ENCODE assay signal across 1 cellular context in genomic region chr20:32539063-32539816, GRCh38.
TF ChIP-seq lines count a peak whose summit lies in the region.

No MANE protein-coding gene starts in this region.

TF ChIP-seq in K562, 482 proteins besides CTCF, POLR2A, EP300 and RAD21 (continued from another document and continues in another):
- TF ChIP-seq SETDB1 (IDR thresholded peaks at IDR 0.05; ENCODE audit: low read length) (no peak), ZBTB1 (CRISPR knock-in tag; IDR thresholded peaks at IDR 0.05; ENCODE audit: borderline replicate concordance, low read depth) (no peak), MAZ (CRISPR knock-in tag; conservative IDR thresholded peaks at IDR 0.05 in 1 of 2, IDR thresholded peaks at IDR 0.05 in 1 of 2) (no peak), DIDO1 (tag; IDR thresholded peaks at IDR 0.05; ENCODE audit: low read depth) (no peak), MCM5 (IDR thresholded peaks at IDR 0.05; ENCODE audit: low read depth) (no peak), HNRNPLL (IDR thresholded peaks at IDR 0.05; ENCODE audit: low read depth, low read length, poor library complexity, severe bottlenecking) (no peak), SMAD4 (CRISPR knock-in tag; conservative IDR thresholded peaks at IDR 0.05) (no peak), DMBX1 (CRISPR knock-in tag; IDR thresholded peaks at IDR 0.05; ENCODE audit: borderline replicate concordance) (peak; percentile 27; the same call in 1 of the 2 replicates), SNAPC5 (CRISPR knock-in tag; IDR thresholded peaks at IDR 0.05) (no peak), COPS2 (conservative IDR thresholded peaks at IDR 0.05) (no peak), GTF2F1 (IDR thresholded peaks at IDR 0.05; ENCODE audit: low read depth, low read length) (no peak), ZNF41 (CRISPR knock-in tag; conservative IDR thresholded peaks at IDR 0.05) (no peak), BCOR (IDR thresholded peaks at IDR 0.05) (peak; percentile 94), SNIP1 (IDR thresholded peaks at IDR 0.05; ENCODE audit: low read depth) (no peak), MTA2 (IDR thresholded peaks at IDR 0.05; ENCODE audit: low read depth) (no peak), NR4A1 (CRISPR knock-in tag; IDR thresholded peaks at IDR 0.05) (0 out of 2 replicates have a peak, but pooled peaks have one; percentile 52), NR4A1 (tag; IDR thresholded peaks at IDR 0.05) (peak; percentile 59; the same call in 1 of the 2 replicates), ZNF12 (CRISPR knock-in tag; IDR thresholded peaks at IDR 0.05) (no peak), MTF1 (CRISPR knock-in tag; IDR thresholded peaks at IDR 0.05; ENCODE audit: borderline replicate concordance) (no peak), SNRNP70 (optimal IDR thresholded peaks at IDR 0.05; ENCODE audit: low read depth, low read length) (no peak), JUNB (CRISPR knock-in tag; conservative IDR thresholded peaks at IDR 0.05) (no peak), SMARCB1 (IDR thresholded peaks at IDR 0.05; ENCODE audit: insufficient read length, low read depth) (no peak), MITF (IDR thresholded peaks at IDR 0.05) (no peak), ATF4 (CRISPR knock-in tag; IDR thresholded peaks at IDR 0.05) (no peak), ZNF695 (CRISPR knock-in tag; IDR thresholded peaks at IDR 0.05) (no peak), ZNF3 (CRISPR knock-in tag; IDR thresholded peaks at IDR 0.05) (no peak), BACH1 (tag; IDR thresholded peaks at IDR 0.05) (no peak; the same call in 1 of the 2 replicates), MIER1 (IDR thresholded peaks at IDR 0.05; ENCODE audit: low read depth) (no peak), ZFX (CRISPR knock-in tag; IDR thresholded peaks at IDR 0.05) (no peak), KLF13 (tag; IDR thresholded peaks at IDR 0.05; ENCODE audit: borderline replicate concordance, low read depth) (no peak), TBL1XR1 (IDR thresholded peaks at IDR 0.05; ENCODE audit: low read length in 2 of 2) (no peak), MYBL2 (IDR thresholded peaks at IDR 0.05; ENCODE audit: low read depth) (no peak), MYBL2 (CRISPR knock-in tag; IDR thresholded peaks at IDR 0.05; ENCODE audit: borderline replicate concordance) (no peak), ARID2 (IDR thresholded peaks at IDR 0.05) (no peak)
- TF ChIP-seq, protein P1, sequence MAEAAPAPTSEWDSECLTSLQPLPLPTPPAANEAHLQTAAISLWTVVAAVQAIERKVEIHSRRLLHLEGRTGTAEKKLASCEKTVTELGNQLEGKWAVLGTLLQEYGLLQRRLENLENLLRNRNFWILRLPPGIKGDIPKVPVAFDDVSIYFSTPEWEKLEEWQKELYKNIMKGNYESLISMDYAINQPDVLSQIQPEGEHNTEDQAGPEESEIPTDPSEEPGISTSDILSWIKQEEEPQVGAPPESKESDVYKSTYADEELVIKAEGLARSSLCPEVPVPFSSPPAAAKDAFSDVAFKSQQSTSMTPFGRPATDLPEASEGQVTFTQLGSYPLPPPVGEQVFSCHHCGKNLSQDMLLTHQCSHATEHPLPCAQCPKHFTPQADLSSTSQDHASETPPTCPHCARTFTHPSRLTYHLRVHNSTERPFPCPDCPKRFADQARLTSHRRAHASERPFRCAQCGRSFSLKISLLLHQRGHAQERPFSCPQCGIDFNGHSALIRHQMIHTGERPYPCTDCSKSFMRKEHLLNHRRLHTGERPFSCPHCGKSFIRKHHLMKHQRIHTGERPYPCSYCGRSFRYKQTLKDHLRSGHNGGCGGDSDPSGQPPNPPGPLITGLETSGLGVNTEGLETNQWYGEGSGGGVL (CRISPR knock-in tag; IDR thresholded peaks at IDR 0.05) = no peak
- TF ChIP-seq, protein P2, sequence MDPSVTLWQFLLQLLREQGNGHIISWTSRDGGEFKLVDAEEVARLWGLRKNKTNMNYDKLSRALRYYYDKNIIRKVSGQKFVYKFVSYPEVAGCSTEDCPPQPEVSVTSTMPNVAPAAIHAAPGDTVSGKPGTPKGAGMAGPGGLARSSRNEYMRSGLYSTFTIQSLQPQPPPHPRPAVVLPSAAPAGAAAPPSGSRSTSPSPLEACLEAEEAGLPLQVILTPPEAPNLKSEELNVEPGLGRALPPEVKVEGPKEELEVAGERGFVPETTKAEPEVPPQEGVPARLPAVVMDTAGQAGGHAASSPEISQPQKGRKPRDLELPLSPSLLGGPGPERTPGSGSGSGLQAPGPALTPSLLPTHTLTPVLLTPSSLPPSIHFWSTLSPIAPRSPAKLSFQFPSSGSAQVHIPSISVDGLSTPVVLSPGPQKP (CRISPR knock-in tag; IDR thresholded peaks at IDR 0.05) = no peak
- TF ChIP-seq, protein P3, sequence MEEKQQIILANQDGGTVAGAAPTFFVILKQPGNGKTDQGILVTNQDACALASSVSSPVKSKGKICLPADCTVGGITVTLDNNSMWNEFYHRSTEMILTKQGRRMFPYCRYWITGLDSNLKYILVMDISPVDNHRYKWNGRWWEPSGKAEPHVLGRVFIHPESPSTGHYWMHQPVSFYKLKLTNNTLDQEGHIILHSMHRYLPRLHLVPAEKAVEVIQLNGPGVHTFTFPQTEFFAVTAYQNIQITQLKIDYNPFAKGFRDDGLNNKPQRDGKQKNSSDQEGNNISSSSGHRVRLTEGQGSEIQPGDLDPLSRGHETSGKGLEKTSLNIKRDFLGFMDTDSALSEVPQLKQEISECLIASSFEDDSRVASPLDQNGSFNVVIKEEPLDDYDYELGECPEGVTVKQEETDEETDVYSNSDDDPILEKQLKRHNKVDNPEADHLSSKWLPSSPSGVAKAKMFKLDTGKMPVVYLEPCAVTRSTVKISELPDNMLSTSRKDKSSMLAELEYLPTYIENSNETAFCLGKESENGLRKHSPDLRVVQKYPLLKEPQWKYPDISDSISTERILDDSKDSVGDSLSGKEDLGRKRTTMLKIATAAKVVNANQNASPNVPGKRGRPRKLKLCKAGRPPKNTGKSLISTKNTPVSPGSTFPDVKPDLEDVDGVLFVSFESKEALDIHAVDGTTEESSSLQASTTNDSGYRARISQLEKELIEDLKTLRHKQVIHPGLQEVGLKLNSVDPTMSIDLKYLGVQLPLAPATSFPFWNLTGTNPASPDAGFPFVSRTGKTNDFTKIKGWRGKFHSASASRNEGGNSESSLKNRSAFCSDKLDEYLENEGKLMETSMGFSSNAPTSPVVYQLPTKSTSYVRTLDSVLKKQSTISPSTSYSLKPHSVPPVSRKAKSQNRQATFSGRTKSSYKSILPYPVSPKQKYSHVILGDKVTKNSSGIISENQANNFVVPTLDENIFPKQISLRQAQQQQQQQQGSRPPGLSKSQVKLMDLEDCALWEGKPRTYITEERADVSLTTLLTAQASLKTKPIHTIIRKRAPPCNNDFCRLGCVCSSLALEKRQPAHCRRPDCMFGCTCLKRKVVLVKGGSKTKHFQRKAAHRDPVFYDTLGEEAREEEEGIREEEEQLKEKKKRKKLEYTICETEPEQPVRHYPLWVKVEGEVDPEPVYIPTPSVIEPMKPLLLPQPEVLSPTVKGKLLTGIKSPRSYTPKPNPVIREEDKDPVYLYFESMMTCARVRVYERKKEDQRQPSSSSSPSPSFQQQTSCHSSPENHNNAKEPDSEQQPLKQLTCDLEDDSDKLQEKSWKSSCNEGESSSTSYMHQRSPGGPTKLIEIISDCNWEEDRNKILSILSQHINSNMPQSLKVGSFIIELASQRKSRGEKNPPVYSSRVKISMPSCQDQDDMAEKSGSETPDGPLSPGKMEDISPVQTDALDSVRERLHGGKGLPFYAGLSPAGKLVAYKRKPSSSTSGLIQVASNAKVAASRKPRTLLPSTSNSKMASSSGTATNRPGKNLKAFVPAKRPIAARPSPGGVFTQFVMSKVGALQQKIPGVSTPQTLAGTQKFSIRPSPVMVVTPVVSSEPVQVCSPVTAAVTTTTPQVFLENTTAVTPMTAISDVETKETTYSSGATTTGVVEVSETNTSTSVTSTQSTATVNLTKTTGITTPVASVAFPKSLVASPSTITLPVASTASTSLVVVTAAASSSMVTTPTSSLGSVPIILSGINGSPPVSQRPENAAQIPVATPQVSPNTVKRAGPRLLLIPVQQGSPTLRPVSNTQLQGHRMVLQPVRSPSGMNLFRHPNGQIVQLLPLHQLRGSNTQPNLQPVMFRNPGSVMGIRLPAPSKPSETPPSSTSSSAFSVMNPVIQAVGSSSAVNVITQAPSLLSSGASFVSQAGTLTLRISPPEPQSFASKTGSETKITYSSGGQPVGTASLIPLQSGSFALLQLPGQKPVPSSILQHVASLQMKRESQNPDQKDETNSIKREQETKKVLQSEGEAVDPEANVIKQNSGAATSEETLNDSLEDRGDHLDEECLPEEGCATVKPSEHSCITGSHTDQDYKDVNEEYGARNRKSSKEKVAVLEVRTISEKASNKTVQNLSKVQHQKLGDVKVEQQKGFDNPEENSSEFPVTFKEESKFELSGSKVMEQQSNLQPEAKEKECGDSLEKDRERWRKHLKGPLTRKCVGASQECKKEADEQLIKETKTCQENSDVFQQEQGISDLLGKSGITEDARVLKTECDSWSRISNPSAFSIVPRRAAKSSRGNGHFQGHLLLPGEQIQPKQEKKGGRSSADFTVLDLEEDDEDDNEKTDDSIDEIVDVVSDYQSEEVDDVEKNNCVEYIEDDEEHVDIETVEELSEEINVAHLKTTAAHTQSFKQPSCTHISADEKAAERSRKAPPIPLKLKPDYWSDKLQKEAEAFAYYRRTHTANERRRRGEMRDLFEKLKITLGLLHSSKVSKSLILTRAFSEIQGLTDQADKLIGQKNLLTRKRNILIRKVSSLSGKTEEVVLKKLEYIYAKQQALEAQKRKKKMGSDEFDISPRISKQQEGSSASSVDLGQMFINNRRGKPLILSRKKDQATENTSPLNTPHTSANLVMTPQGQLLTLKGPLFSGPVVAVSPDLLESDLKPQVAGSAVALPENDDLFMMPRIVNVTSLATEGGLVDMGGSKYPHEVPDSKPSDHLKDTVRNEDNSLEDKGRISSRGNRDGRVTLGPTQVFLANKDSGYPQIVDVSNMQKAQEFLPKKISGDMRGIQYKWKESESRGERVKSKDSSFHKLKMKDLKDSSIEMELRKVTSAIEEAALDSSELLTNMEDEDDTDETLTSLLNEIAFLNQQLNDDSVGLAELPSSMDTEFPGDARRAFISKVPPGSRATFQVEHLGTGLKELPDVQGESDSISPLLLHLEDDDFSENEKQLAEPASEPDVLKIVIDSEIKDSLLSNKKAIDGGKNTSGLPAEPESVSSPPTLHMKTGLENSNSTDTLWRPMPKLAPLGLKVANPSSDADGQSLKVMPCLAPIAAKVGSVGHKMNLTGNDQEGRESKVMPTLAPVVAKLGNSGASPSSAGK (IDR thresholded peaks at IDR 0.05) = peak; percentile 39
